Comparison of ENCODE assay signal across 14 cellular contexts in genomic region chr2:204483497-204484164, GRCh38.
DNase-seq lines count a peak whose midpoint lies in the region; ATAC-seq and TF ChIP-seq lines count a peak whose summit lies in the region.
"Had no signal": no experiment of that assay in that cellular context is flagged by ENCODE, and none has a peak within 500 bp of the region (broad histone marks: within the 10 kb centered on the region; RNA-seq: fewer than 3 reads in every experiment).

No MANE protein-coding gene starts in this region.

- CTCF ChIA-PET in activated CD8-positive, alpha-beta T cell treated with anti-CD3 and anti-CD28 coated beads for 36 hours (lab: Charles Lee) = interaction anchor here (0.7 kb wide), 1 partner anchor 68 kb away, joined by 3 read pairs; no protein-coding TSS in a partner anchor

- no peaks in the 10 kb centered on the region for H3K9me3 Mint-ChIP-seq in endodermal cell
- H3K9me3 Mint-ChIP-seq in activated CD8-positive, alpha-beta T cell treated with anti-CD3 and anti-CD28 coated beads for 36 hours = no peaks in the 10 kb centered on the region
- H3K9me3 Mint-ChIP-seq: activated B cell treated with CpG ODN at 0.5 μM for 24 hours, CD14-positive monocyte had no signal

- no peaks in the 10 kb centered on the region for H3K4me1 Mint-ChIP-seq in endodermal cell
- no peaks in the 10 kb centered on the region for H3K4me1 Mint-ChIP-seq in activated CD8-positive, alpha-beta T cell treated with anti-CD3 and anti-CD28 coated beads for 36 hours (ENCODE audit: low read depth)
- H3K4me1 Mint-ChIP-seq: activated B cell treated with CpG ODN at 0.5 μM for 24 hours, CD14-positive monocyte had no signal

- no peaks in the 10 kb centered on the region for H3K36me3 Mint-ChIP-seq in endodermal cell (ENCODE audit: low read depth)
- H3K36me3 Mint-ChIP-seq in activated CD8-positive, alpha-beta T cell treated with anti-CD3 and anti-CD28 coated beads for 36 hours (ENCODE audit: low read depth) = no peaks in the 10 kb centered on the region
- H3K36me3 Mint-ChIP-seq: CD14-positive monocyte had no signal

- H3K4me3 ChIP-seq in endodermal cell (ENCODE audit: low read length) (no peak overlapping the region), vagina (no peak overlapping the region)
- H3K4me3 ChIP-seq: dorsolateral prefrontal cortex, SK-N-MC had no signal

- no peak overlapping the region for H3K4me3 Mint-ChIP-seq in endodermal cell
- no peak overlapping the region for H3K4me3 Mint-ChIP-seq in activated CD8-positive, alpha-beta T cell treated with anti-CD3 and anti-CD28 coated beads for 36 hours
- H3K4me3 Mint-ChIP-seq: activated B cell treated with CpG ODN at 0.5 μM for 24 hours, CD14-positive monocyte had no signal

- no peak for TF ChIP-seq RAD21 in Ishikawa (IDR thresholded peaks at IDR 0.05; ENCODE audit: low read depth)

- H3K27ac Mint-ChIP-seq in endodermal cell = no peak overlapping the region
- no peak overlapping the region for H3K27ac Mint-ChIP-seq in activated CD8-positive, alpha-beta T cell treated with anti-CD3 and anti-CD28 coated beads for 36 hours
- H3K27ac Mint-ChIP-seq: activated B cell treated with CpG ODN at 0.5 μM for 24 hours, CD14-positive monocyte had no signal

- H3K27me3 Mint-ChIP-seq in endodermal cell (ENCODE audit: insufficient read depth) = no peaks in the 10 kb centered on the region
- H3K27me3 Mint-ChIP-seq in activated CD8-positive, alpha-beta T cell treated with anti-CD3 and anti-CD28 coated beads for 36 hours = peaks cover 2% of the 10 kb centered on the region
- H3K27me3 Mint-ChIP-seq: activated B cell treated with CpG ODN at 0.5 μM for 24 hours had no signal

- POLR2A ChIA-PET in activated CD8-positive, alpha-beta T cell treated with anti-CD3 and anti-CD28 coated beads for 36 hours (lab: Charles Lee) = no interaction called here

- intact Hi-C loops in vagina (cut with DNase I) = no loop called here
- intact Hi-C loops in activated CD8-positive, alpha-beta T cell treated with anti-CD3 and anti-CD28 coated beads for 36 hours (cut with micrococcal nuclease) = no loop called here

- H3K36me3 ChIP-seq in endodermal cell (ENCODE audit: control insufficient read depth, insufficient read depth, low read length) = no peaks in the 10 kb centered on the region
- no peaks in the 10 kb centered on the region for H3K36me3 ChIP-seq in vagina

- H3K27me3 ChIP-seq in endodermal cell (ENCODE audit: control insufficient read depth, insufficient read depth, low read length, poor library complexity, severe bottlenecking) (no peaks in the 10 kb centered on the region), vagina (no peaks in the 10 kb centered on the region)
- H3K27me3 ChIP-seq: dorsolateral prefrontal cortex had no signal

- DNase-seq in COLO668 (lab: John Stamatoyannopoulos, UW; ENCODE audit: unreplicated experiment) = peak; percentile 42
- DNase-seq in NCI-H748 treated with DMSO at 0.1 percent for 48 hours (lab: John Stamatoyannopoulos, UW) = peak; percentile 73
- DNase-seq in left lobe of liver (ENCODE audit: low spot score) = peak; percentile 52
- no peak for DNase-seq in ureter (ENCODE audit: low spot score)
- DNase-seq in endodermal cell = no peak
- no peak for DNase-seq in vagina (ENCODE audit: extremely low spot score in 2 of 2)
- DNase-seq in activated CD8-positive, alpha-beta T cell treated with anti-CD3 and anti-CD28 coated beads for 36 hours = no peak
- DNase-seq: activated B cell treated with CpG ODN at 0.5 μM for 24 hours; dorsolateral prefrontal cortex; stimulated activated CD4-positive, alpha-beta T cell treated with anti-CD3 and anti-CD28 coated beads, Interleukin-4, amount 100 ng/mL, for 4 hours; stimulated activated naive CD4-positive, alpha-beta T cell had no signal

- H3K27ac ChIP-seq in endodermal cell (ENCODE audit: low read depth, low read length) (no peak overlapping the region), vagina (no peak overlapping the region)
- H3K27ac ChIP-seq: dorsolateral prefrontal cortex, SK-N-MC had no signal

- 72 to 75% methylated on average over 2 to 4 of the region's 4 CpGs for WGBS in endodermal cell (ENCODE audit: insufficient coverage in 1 of 2, insufficient read length in 1 of 2), 2 experiments

- TF ChIP-seq EP300 in Ishikawa (IDR thresholded peaks at IDR 0.05; ENCODE audit: borderline replicate concordance) = peak; percentile 62; the same call in 1 of the 2 replicates

- no peak overlapping the region for H3K9ac ChIP-seq in endodermal cell (ENCODE audit: extremely low read depth, low read length, poor library complexity, severe bottlenecking)

- no peak for TF ChIP-seq CTCF in endodermal cell (conservative IDR thresholded peaks at IDR 0.05)
- no peak for TF ChIP-seq CTCF in vagina (IDR thresholded peaks at IDR 0.05)
- no peak for TF ChIP-seq CTCF in activated CD8-positive, alpha-beta T cell treated with anti-CD3 and anti-CD28 coated beads for 36 hours (IDR thresholded peaks at IDR 0.05)

- TF ChIP-seq POLR2A in vagina (IDR thresholded peaks at IDR 0.05) = no peak

- no peaks in the 10 kb centered on the region for H3K4me1 ChIP-seq in endodermal cell (ENCODE audit: control insufficient read depth, insufficient read depth, low read length)
- peaks cover 8% of the 10 kb centered on the region for H3K4me1 ChIP-seq in vagina

- no peaks in the 10 kb centered on the region for H3K9me3 ChIP-seq in endodermal cell (ENCODE audit: control insufficient read depth, low read length)
- no peaks in the 10 kb centered on the region for H3K9me3 ChIP-seq in vagina

- ATAC-seq in left lobe of liver = peak; percentile 84
- no peak for ATAC-seq in activated CD8-positive, alpha-beta T cell treated with anti-CD3 and anti-CD28 coated beads for 36 hours

TF ChIP-seq in Ishikawa, 13 proteins besides CTCF, POLR2A, EP300 and RAD21:
- TF ChIP-seq, protein P1, sequence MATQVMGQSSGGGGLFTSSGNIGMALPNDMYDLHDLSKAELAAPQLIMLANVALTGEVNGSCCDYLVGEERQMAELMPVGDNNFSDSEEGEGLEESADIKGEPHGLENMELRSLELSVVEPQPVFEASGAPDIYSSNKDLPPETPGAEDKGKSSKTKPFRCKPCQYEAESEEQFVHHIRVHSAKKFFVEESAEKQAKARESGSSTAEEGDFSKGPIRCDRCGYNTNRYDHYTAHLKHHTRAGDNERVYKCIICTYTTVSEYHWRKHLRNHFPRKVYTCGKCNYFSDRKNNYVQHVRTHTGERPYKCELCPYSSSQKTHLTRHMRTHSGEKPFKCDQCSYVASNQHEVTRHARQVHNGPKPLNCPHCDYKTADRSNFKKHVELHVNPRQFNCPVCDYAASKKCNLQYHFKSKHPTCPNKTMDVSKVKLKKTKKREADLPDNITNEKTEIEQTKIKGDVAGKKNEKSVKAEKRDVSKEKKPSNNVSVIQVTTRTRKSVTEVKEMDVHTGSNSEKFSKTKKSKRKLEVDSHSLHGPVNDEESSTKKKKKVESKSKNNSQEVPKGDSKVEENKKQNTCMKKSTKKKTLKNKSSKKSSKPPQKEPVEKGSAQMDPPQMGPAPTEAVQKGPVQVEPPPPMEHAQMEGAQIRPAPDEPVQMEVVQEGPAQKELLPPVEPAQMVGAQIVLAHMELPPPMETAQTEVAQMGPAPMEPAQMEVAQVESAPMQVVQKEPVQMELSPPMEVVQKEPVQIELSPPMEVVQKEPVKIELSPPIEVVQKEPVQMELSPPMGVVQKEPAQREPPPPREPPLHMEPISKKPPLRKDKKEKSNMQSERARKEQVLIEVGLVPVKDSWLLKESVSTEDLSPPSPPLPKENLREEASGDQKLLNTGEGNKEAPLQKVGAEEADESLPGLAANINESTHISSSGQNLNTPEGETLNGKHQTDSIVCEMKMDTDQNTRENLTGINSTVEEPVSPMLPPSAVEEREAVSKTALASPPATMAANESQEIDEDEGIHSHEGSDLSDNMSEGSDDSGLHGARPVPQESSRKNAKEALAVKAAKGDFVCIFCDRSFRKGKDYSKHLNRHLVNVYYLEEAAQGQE (IDR thresholded peaks at IDR 0.05; ENCODE audit: low read depth) = no peak
- TF ChIP-seq TEAD4 (IDR thresholded peaks at IDR 0.05) = 0 out of 2 replicates have a peak, but pooled peaks have one; percentile 27
- peak; percentile 96 for TF ChIP-seq NFIC (IDR thresholded peaks at IDR 0.05)
- TF ChIP-seq, protein P2, sequence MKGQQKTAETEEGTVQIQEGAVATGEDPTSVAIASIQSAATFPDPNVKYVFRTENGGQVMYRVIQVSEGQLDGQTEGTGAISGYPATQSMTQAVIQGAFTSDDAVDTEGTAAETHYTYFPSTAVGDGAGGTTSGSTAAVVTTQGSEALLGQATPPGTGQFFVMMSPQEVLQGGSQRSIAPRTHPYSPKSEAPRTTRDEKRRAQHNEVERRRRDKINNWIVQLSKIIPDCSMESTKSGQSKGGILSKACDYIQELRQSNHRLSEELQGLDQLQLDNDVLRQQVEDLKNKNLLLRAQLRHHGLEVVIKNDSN (IDR thresholded peaks at IDR 0.05) = no peak
- TF ChIP-seq YY1 (IDR thresholded peaks at IDR 0.05; ENCODE audit: low read depth) = no peak
- TF ChIP-seq TAF1 (IDR thresholded peaks at IDR 0.05; ENCODE audit: low read depth) = no peak
- no peak for TF ChIP-seq FOXM1 (IDR thresholded peaks at IDR 0.05; ENCODE audit: borderline replicate concordance, low read depth)
- no peak for TF ChIP-seq ZBTB7A (IDR thresholded peaks at IDR 0.05; ENCODE audit: low read depth)
- peak; percentile 28; the same call in 1 of the 2 replicates for TF ChIP-seq TCF12 (IDR thresholded peaks at IDR 0.05; ENCODE audit: low read depth)
- TF ChIP-seq EGR1 (IDR thresholded peaks at IDR 0.05) = no peak
- TF ChIP-seq, protein P3, sequence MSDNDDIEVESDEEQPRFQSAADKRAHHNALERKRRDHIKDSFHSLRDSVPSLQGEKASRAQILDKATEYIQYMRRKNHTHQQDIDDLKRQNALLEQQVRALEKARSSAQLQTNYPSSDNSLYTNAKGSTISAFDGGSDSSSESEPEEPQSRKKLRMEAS (IDR thresholded peaks at IDR 0.05) = no peak
- TF ChIP-seq CREB1 (IDR thresholded peaks at IDR 0.05; ENCODE audit: low read depth) = no peak
- 0 out of 2 replicates have a peak, but pooled peaks have one; percentile 34 for TF ChIP-seq CEBPB (IDR thresholded peaks at IDR 0.05)

Comparison
In these comparisons a context has a peak if more than half of its experiments do, and no peak if none do; other contexts are left out.
1. DNase-seq: peak in COLO668 (single experiment), NCI-H748 treated with DMSO at 0.1 percent for 48 hours (single experiment) and left lobe of liver (single experiment); none in ureter (single experiment), endodermal cell (single experiment), vagina (0 of 2) and activated CD8-positive, alpha-beta T cell treated with anti-CD3 and anti-CD28 coated beads for 36 hours (single experiment).